15 cellular contexts compared by ENCODE assay signal in the genomic region with DNA sequence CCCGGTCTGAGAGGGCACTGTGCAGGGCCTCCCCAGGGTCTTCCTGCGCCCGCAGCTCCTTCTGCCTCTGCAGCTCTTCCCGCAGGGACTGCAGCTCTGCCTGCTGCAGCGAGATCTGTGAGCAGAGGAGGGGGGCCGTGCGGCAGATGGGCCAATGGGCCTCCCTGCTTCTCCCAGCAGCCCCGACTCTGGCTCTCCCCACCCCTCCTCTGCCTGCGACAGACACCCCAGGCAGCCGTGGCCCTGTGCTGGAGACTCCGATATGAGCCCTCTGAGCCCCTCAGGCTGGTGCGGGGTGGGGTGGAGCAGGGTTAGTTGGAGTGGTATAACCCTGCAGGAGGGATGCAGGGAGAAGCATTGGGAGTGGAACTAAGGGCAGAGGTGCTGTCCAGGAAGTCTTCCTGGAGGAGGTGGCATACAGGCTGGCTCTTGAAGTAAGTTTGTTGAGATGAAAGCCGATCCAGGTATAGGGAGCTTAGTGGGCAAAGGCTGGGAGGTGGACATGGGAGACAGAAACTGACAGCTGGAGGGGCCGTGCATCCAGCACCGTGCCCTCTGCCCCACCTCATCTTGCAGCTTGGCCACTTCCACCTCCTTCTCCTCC. TPM values are rescaled to one million over a fixed set of nuclear protein-coding genes. Genes with fewer than 3 reads are reported as not detected.
DNase-seq lines count a peak whose midpoint lies in the region; ATAC-seq, FAIRE-seq and TF ChIP-seq lines count a peak whose summit lies in the region.
"Had no signal": no experiment of that assay in that cellular context is flagged by ENCODE, and none has a peak within 500 bp of the region (broad histone marks: within the 10 kb centered on the region; RNA-seq: fewer than 3 reads in every experiment).

No MANE protein-coding gene starts in this region.

- peaks cover 24 to 31% of the 10 kb centered on the region in 2 donors for H3K4me1 Mint-ChIP-seq in effector memory CD8-positive, alpha-beta T cell (ENCODE audit: low read depth in 2 of 2)

- DNase-seq in HepG2 (ENCODE audit: low spot score), result no peak
- no peak for DNase-seq in right lobe of liver
- DNase-seq in NCI-H69 (lab: John Stamatoyannopoulos, UW), result peak; percentile 65
- DNase-seq in effector memory CD8-positive, alpha-beta T cell, result no peak
- DNase-seq in NK-92 (lab: John Stamatoyannopoulos, UW; ENCODE audit: unreplicated experiment), result no peak
- DNase-seq: NCI-H510A had no signal

- TF ChIP-seq CTCF in HepG2 (CRISPR knock-in tag; IDR thresholded peaks at IDR 0.05) (no peak), right lobe of liver (IDR thresholded peaks at IDR 0.05) (no peak)

- CTCF ChIA-PET in HepG2 (lab: Yijun Ruan, JAX; ENCODE audit: low intra/inter-chr PET ratio, low total read pairs), result interaction anchor here (1.1 to 1.7 kb wide), 3 partner anchors 11 to 28 kb away, joined by 3 to 11 read pairs (median 5); partner anchors contain the start of gene CLDN6

- peaks cover 16% of the 10 kb centered on the region for H3K36me3 Mint-ChIP-seq in effector memory CD8-positive, alpha-beta T cell (ENCODE audit: insufficient read depth)

- POLR2A ChIA-PET in HepG2 (lab: Yijun Ruan, JAX), result interaction anchor here (0.8 to 18.8 kb wide), 13 partner anchors 9 to 106 kb away, joined by 3 to 750 read pairs (median 6); partner anchors contain the start of genes CLDN9, IL32, KREMEN2 and PKMYT1

- in situ Hi-C loops in HepG2 (cut with HindIII; ENCODE audit: extremely low pct_ligation_motif_present, low pct_unique_long_range_greater_than_20kb), result no loop called here

- peaks cover 16 to 17% of the 10 kb centered on the region in 2 experiments; a peak in 4 of 5 replicates for H3K36me3 ChIP-seq in HepG2 (replicated peaks in 1 of 2; ENCODE audit: control insufficient read depth in 1 of 2, insufficient read depth in 2 of 2, low read length in 2 of 2)
- H3K36me3 ChIP-seq in right lobe of liver, result peaks cover 0 to 6% (median 0%) of the 10 kb centered on the region in 4 donors
- H3K36me3 ChIP-seq in thymus (ENCODE audit: control insufficient read depth, insufficient read depth), result peaks cover 16% of the 10 kb centered on the region

- TF ChIP-seq POLR2A in HepG2 (IDR thresholded peaks at IDR 0.05; ENCODE audit: insufficient read depth in 1 of 2, low read depth in 2 of 2, low read length in 2 of 2) (no peak), right lobe of liver (IDR thresholded peaks at IDR 0.05) (no peak)

- no TSS peak for BruUV-seq in HepG2 (replicated peaks; lab: Mats Ljungman, UMichigan)

- 0 out of 2 replicates have a peak overlapping the region, but pooled peaks have one; percentile 0 for H3K9ac ChIP-seq in HepG2 (ENCODE audit: insufficient read depth, low read depth, low read length)

- peak overlapping the region; percentile 44 to 62 for H3K4me3 Mint-ChIP-seq in effector memory CD8-positive, alpha-beta T cell

- intact Hi-C loops in HepG2 (cut with micrococcal nuclease; ENCODE audit: unreplicated experiment) (no loop called here), right lobe of liver (cut with DNase I) (loop anchor here in 1 of 2 donors (2.0 kb wide), 1 partner anchor 26 kb away; no protein-coding TSS in a partner anchor)

- H3K9me3 Mint-ChIP-seq in effector memory CD8-positive, alpha-beta T cell, result no peaks in the 10 kb centered on the region
- H3K9me3 Mint-ChIP-seq: activated naive CD4-positive, alpha-beta T cell treated with anti-CD3 and anti-CD28 coated beads for 36 hours had no signal

- 42% methylated on average over 11 of the region's 15 CpGs for WGBS in HepG2 (ENCODE audit: low lambda C conversion rate)
- WGBS in right lobe of liver (ENCODE audit: insufficient coverage, low coverage, low lambda C conversion rate, missing lambda C conversion rate), result 20% methylated on average over 1 of the region's 15 CpGs
- WGBS in thymus, result 31% methylated on average over 15 of the region's 15 CpGs

- TF ChIP-seq EP300 in HepG2 (IDR thresholded peaks at IDR 0.05; ENCODE audit: low read depth in 2 of 2, low read length in 2 of 2) (no peak), HepG2 (CRISPR knock-in tag; IDR thresholded peaks at IDR 0.05; ENCODE audit: borderline replicate concordance) (no peak)

- no peak for TF ChIP-seq RAD21 in HepG2 (CRISPR knock-in tag; IDR thresholded peaks at IDR 0.05)

- H3K9me3 ChIP-seq in HepG2 (ENCODE audit: low read length) (no peaks in the 10 kb centered on the region), right lobe of liver (no peaks in the 10 kb centered on the region), thymus (ENCODE audit: control insufficient read depth) (no peaks in the 10 kb centered on the region)
- H3K9me3 ChIP-seq: heart left ventricle had no signal

- no peaks in the 10 kb centered on the region for H3K79me2 ChIP-seq in HepG2 (ENCODE audit: insufficient read depth, low read length)

- peaks cover 9 to 51% of the 10 kb centered on the region in 2 experiments for H3K27me3 ChIP-seq in HepG2 (ENCODE audit: control insufficient read depth in 1 of 2, insufficient read depth in 2 of 2, low read length in 2 of 2)
- H3K27me3 ChIP-seq in right lobe of liver, result no peaks in the 10 kb centered on the region
- peaks cover 48% of the 10 kb centered on the region for H3K27me3 ChIP-seq in thymus (ENCODE audit: control insufficient read depth, insufficient read depth)

- H4K20me1 ChIP-seq in HepG2 (ENCODE audit: insufficient read depth, low read length), result peaks cover 5% of the 10 kb centered on the region; the same call in 1 of the 2 replicates

- no peak for FAIRE-seq in HepG2 (lab: Jason Lieb, UNC)
- FAIRE-seq: urothelium cell line had no signal

- H3K4me3 ChIP-seq in HepG2 (replicated peaks in 1 of 3; ENCODE audit: insufficient read depth in 1 of 3, low read depth in 2 of 3, low read length in 3 of 3) (peak overlapping the region in 2 of 3 experiments; percentile 10 to 61; a peak in 1 of 6 replicates), right lobe of liver (no peak overlapping the region), thymus (ENCODE audit: low read length) (peak overlapping the region; percentile 15)

- H3K4me2 ChIP-seq in HepG2 (ENCODE audit: low read depth, low read length), result peak overlapping the region; percentile 75

- peaks cover 32 to 57% of the 10 kb centered on the region in 2 donors for H3K27me3 Mint-ChIP-seq in effector memory CD8-positive, alpha-beta T cell

- no peak overlapping the region for H2AFZ ChIP-seq in HepG2 (ENCODE audit: low read length)

- H3K4me1 ChIP-seq in HepG2 (ENCODE audit: insufficient read depth, low read length) (peaks cover 32% of the 10 kb centered on the region), right lobe of liver (peaks cover 0 to 14% (median 2%) of the 10 kb centered on the region in 4 donors), thymus (ENCODE audit: control insufficient read depth, insufficient read depth, low read length) (peaks cover 14% of the 10 kb centered on the region)

- ATAC-seq in HepG2 (0 out of 3 replicates have a peak, but pooled peaks have one; percentile 1), right lobe of liver (no peak), GM21381 (IDR thresholded peaks at IDR 0.05; ENCODE audit: unreplicated experiment) (no peak), GM21717 (IDR thresholded peaks at IDR 0.05; ENCODE audit: unreplicated experiment) (no peak)
- no peak for ATAC-seq in effector memory CD8-positive, alpha-beta T cell (replicated peaks)

- no peak overlapping the region for H3K27ac ChIP-seq in HepG2 (ENCODE audit: extremely low read length, insufficient read depth, low read length)
- H3K27ac ChIP-seq in right lobe of liver, result no peak overlapping the region
- H3K27ac ChIP-seq in thymus (ENCODE audit: low read depth), result no peak overlapping the region
- H3K27ac ChIP-seq: epithelial cell of prostate, heart left ventricle had no signal

- no peak overlapping the region for H3K27ac Mint-ChIP-seq in effector memory CD8-positive, alpha-beta T cell
- H3K27ac Mint-ChIP-seq: activated naive CD4-positive, alpha-beta T cell treated with anti-CD3 and anti-CD28 coated beads for 36 hours had no signal

RNA-seq across cellular contexts. Expression of gene THOC6, which starts 5.0 kb away (rescaled TPM):
- 37.0 TPM in 2 replicates for total RNA-seq in HepG2 (2016; rRNA removed; fragmentation: Illumina TruSeq; extraction: Trizol)
- total RNA-seq in HepG2 (2016; cell fraction: cytosol; rRNA removed; fragmentation: Illumina TruSeq; extraction: Trizol; ENCODE audit: low read depth), result 28.6 and 34.8 TPM in 2 replicates
- total RNA-seq in HepG2 (2016; cell fraction: insoluble cytoplasmic fraction; rRNA removed; fragmentation: Illumina TruSeq; extraction: Trizol), result 32.0 and 40.9 TPM in 2 replicates
- total RNA-seq in HepG2 (2016; cell fraction: membrane; rRNA removed; fragmentation: Illumina TruSeq; extraction: Trizol), result 37.8 and 51.5 TPM in 2 replicates
- total RNA-seq in HepG2 (2016; cell fraction: nucleus; rRNA removed; fragmentation: Illumina TruSeq; extraction: Trizol), result 22.9 TPM in 2 replicates
- polyA plus RNA-seq in HepG2 (2011; rRNA removed), result 32.1 and 33.5 TPM in 2 replicates
- polyA plus RNA-seq in HepG2 (2011; cell fraction: cytosol; rRNA removed), result 25.6 and 35.3 TPM in 2 replicates
- 116 and 131 TPM in 2 replicates for polyA plus RNA-seq in HepG2 (2011; cell fraction: nucleus; rRNA removed)
- polyA plus RNA-seq in HepG2 (2012), result 28.1 and 32.9 TPM in 2 replicates
- polyA plus RNA-seq in HepG2 (2016; cell fraction: cytosol; fragmentation: Illumina TruSeq; extraction: Trizol; ENCODE audit: low read depth), result 33.8 and 44.7 TPM in 2 replicates
- polyA plus RNA-seq in HepG2 (2016; cell fraction: insoluble cytoplasmic fraction; fragmentation: Illumina TruSeq; extraction: Trizol; ENCODE audit: low read depth), result 43.4 and 44.7 TPM in 2 replicates
- polyA plus RNA-seq in HepG2 (2016; cell fraction: membrane; fragmentation: Illumina TruSeq; extraction: Trizol; ENCODE audit: low read depth), result 37.0 and 50.8 TPM in 2 replicates
- polyA plus RNA-seq in HepG2 (2016; cell fraction: nucleus; fragmentation: Illumina TruSeq; extraction: Trizol; ENCODE audit: insufficient read depth, low read depth), result 55.2 and 56.2 TPM in 2 replicates
- polyA minus RNA-seq in HepG2 (2011; rRNA and poly(A)+ RNA removed; ENCODE audit: low replicate concordance), result 39.0 and 64.3 TPM in 2 replicates
- polyA minus RNA-seq in HepG2 (2011; cell fraction: cytosol; rRNA and poly(A)+ RNA removed), result 13.7 and 16.5 TPM in 2 replicates
- 23.3 and 24.7 TPM in 2 replicates for polyA minus RNA-seq in HepG2 (2011; cell fraction: nucleus; rRNA and poly(A)+ RNA removed)
- 10 to 100 TPM in 2 of 6 experiments, 1 to 10 TPM in 4; 7.7 to 15.7 (median 9.7) TPM for total RNA-seq in right lobe of liver
- polyA plus RNA-seq in thymus, result 36.8 TPM

RNA-seq across cellular contexts. Expression of gene HCFC1R1, which starts 5.1 kb away (rescaled TPM):
- total RNA-seq in HepG2 (2016; rRNA removed; fragmentation: Illumina TruSeq; extraction: Trizol), result 8.3 and 16.1 TPM in 2 replicates
- total RNA-seq in HepG2 (2016; cell fraction: cytosol; rRNA removed; fragmentation: Illumina TruSeq; extraction: Trizol; ENCODE audit: low read depth), result 37.5 and 42.2 TPM in 2 replicates
- 13.2 and 13.5 TPM in 2 replicates for total RNA-seq in HepG2 (2016; cell fraction: insoluble cytoplasmic fraction; rRNA removed; fragmentation: Illumina TruSeq; extraction: Trizol)
- total RNA-seq in HepG2 (2016; cell fraction: membrane; rRNA removed; fragmentation: Illumina TruSeq; extraction: Trizol), result 20.6 and 28.5 TPM in 2 replicates
- total RNA-seq in HepG2 (2016; cell fraction: nucleus; rRNA removed; fragmentation: Illumina TruSeq; extraction: Trizol), result 8.9 and 10.2 TPM in 2 replicates
- polyA plus RNA-seq in HepG2 (2011; rRNA removed), result 13.8 and 18.3 TPM in 2 replicates
- 10.4 and 22.3 TPM in 2 replicates for polyA plus RNA-seq in HepG2 (2011; cell fraction: cytosol; rRNA removed)
- 15.6 and 17.0 TPM in 2 replicates for polyA plus RNA-seq in HepG2 (2011; cell fraction: nucleus; rRNA removed)
- polyA plus RNA-seq in HepG2 (2012), result 21.9 and 22.5 TPM in 2 replicates
- 78.3 and 82.9 TPM in 2 replicates for polyA plus RNA-seq in HepG2 (2016; cell fraction: cytosol; fragmentation: Illumina TruSeq; extraction: Trizol; ENCODE audit: low read depth)
- 22.8 and 27.5 TPM in 2 replicates for polyA plus RNA-seq in HepG2 (2016; cell fraction: insoluble cytoplasmic fraction; fragmentation: Illumina TruSeq; extraction: Trizol; ENCODE audit: low read depth)
- polyA plus RNA-seq in HepG2 (2016; cell fraction: membrane; fragmentation: Illumina TruSeq; extraction: Trizol; ENCODE audit: low read depth), result 50.2 and 52.2 TPM in 2 replicates
- polyA plus RNA-seq in HepG2 (2016; cell fraction: nucleus; fragmentation: Illumina TruSeq; extraction: Trizol; ENCODE audit: insufficient read depth, low read depth), result 27.0 and 28.5 TPM in 2 replicates
- polyA minus RNA-seq in HepG2 (2011; rRNA and poly(A)+ RNA removed; ENCODE audit: low replicate concordance), result 10.3 and 23.2 TPM in 2 replicates
- polyA minus RNA-seq in HepG2 (2011; cell fraction: cytosol; rRNA and poly(A)+ RNA removed), result 8.5 and 9.0 TPM in 2 replicates
- polyA minus RNA-seq in HepG2 (2011; cell fraction: nucleus; rRNA and poly(A)+ RNA removed), result 1.9 and 2.8 TPM in 2 replicates
- 10 to 100 TPM in 5 of 6 experiments, 1 to 10 TPM in 1; 9.7 to 14.6 (median 12.1) TPM for total RNA-seq in right lobe of liver
- polyA plus RNA-seq in thymus, result 56.0 TPM

RNA-seq across cellular contexts. Expression of gene BICDL2, which starts 7.9 kb away (rescaled TPM):
- not detected in 2 replicates for total RNA-seq in HepG2 (2016; rRNA removed; fragmentation: Illumina TruSeq; extraction: Trizol)
- total RNA-seq in HepG2 (2016; cell fraction: cytosol; rRNA removed; fragmentation: Illumina TruSeq; extraction: Trizol; ENCODE audit: low read depth), result not detected in 2 replicates
- total RNA-seq in HepG2 (2016; cell fraction: insoluble cytoplasmic fraction; rRNA removed; fragmentation: Illumina TruSeq; extraction: Trizol), result not detected in 2 replicates
- not detected in 2 replicates for total RNA-seq in HepG2 (2016; cell fraction: membrane; rRNA removed; fragmentation: Illumina TruSeq; extraction: Trizol)
- total RNA-seq in HepG2 (2016; cell fraction: nucleus; rRNA removed; fragmentation: Illumina TruSeq; extraction: Trizol), result not detected in 2 replicates
- 0.12 and 0.18 TPM in 2 replicates for polyA plus RNA-seq in HepG2 (2011; rRNA removed)
- polyA plus RNA-seq in HepG2 (2011; cell fraction: cytosol; rRNA removed), result 0.10 and 0.28 TPM in 2 replicates
- polyA plus RNA-seq in HepG2 (2011; cell fraction: nucleus; rRNA removed), result 0.26 and 0.31 TPM in 2 replicates
- 0.12 TPM in 1 of 2 replicates, not detected in the other for polyA plus RNA-seq in HepG2 (2012)
- polyA plus RNA-seq in HepG2 (2016; cell fraction: cytosol; fragmentation: Illumina TruSeq; extraction: Trizol; ENCODE audit: low read depth), result not detected in 2 replicates
- polyA plus RNA-seq in HepG2 (2016; cell fraction: insoluble cytoplasmic fraction; fragmentation: Illumina TruSeq; extraction: Trizol; ENCODE audit: low read depth), result not detected in 2 replicates
- not detected in 2 replicates for polyA plus RNA-seq in HepG2 (2016; cell fraction: membrane; fragmentation: Illumina TruSeq; extraction: Trizol; ENCODE audit: low read depth)
- polyA plus RNA-seq in HepG2 (2016; cell fraction: nucleus; fragmentation: Illumina TruSeq; extraction: Trizol; ENCODE audit: insufficient read depth, low read depth), result not detected in 2 replicates
- 0.12 TPM in 1 of 2 replicates, not detected in the other for polyA minus RNA-seq in HepG2 (2011; rRNA and poly(A)+ RNA removed; ENCODE audit: low replicate concordance)
- not detected in 2 replicates for polyA minus RNA-seq in HepG2 (2011; cell fraction: cytosol; rRNA and poly(A)+ RNA removed)
- not detected in 2 replicates for polyA minus RNA-seq in HepG2 (2011; cell fraction: nucleus; rRNA and poly(A)+ RNA removed)
- under 1 TPM in 5 of 6 experiments, not detected in 1; 0.11 to 0.58 (median 0.48) TPM for total RNA-seq in right lobe of liver
- polyA plus RNA-seq in thymus, result 6.0 TPM
- total RNA-seq: activated naive CD4-positive, alpha-beta T cell treated with anti-CD3 and anti-CD28 coated beads for 36 hours; heart left ventricle had no signal

RNA-seq across cellular contexts. Expression of gene TNFRSF12A, which starts 8.7 kb away (rescaled TPM):
- total RNA-seq in HepG2 (2016; rRNA removed; fragmentation: Illumina TruSeq; extraction: Trizol) (36.5 and 66.0 TPM in 2 replicates), right lobe of liver (100 to 1,000 TPM in 3 of 6 experiments, 10 to 100 TPM in 1, 1 to 10 TPM in 2; 5.2 to 284 (median 69.4) TPM)
- 43.4 and 53.1 TPM in 2 replicates for total RNA-seq in HepG2 (2016; cell fraction: cytosol; rRNA removed; fragmentation: Illumina TruSeq; extraction: Trizol; ENCODE audit: low read depth)
- total RNA-seq in HepG2 (2016; cell fraction: insoluble cytoplasmic fraction; rRNA removed; fragmentation: Illumina TruSeq; extraction: Trizol), result 26.5 and 67.0 TPM in 2 replicates
- total RNA-seq in HepG2 (2016; cell fraction: membrane; rRNA removed; fragmentation: Illumina TruSeq; extraction: Trizol), result 51.6 and 58.5 TPM in 2 replicates
- total RNA-seq in HepG2 (2016; cell fraction: nucleus; rRNA removed; fragmentation: Illumina TruSeq; extraction: Trizol), result 52.1 and 57.5 TPM in 2 replicates
- polyA plus RNA-seq in HepG2 (2011; rRNA removed) (61.9 and 118 TPM in 2 replicates), thymus (46.9 TPM)
- 90.0 and 93.7 TPM in 2 replicates for polyA plus RNA-seq in HepG2 (2011; cell fraction: cytosol; rRNA removed)
- 113 and 117 TPM in 2 replicates for polyA plus RNA-seq in HepG2 (2011; cell fraction: nucleus; rRNA removed)
- polyA plus RNA-seq in HepG2 (2012), result 29.4 and 57.4 TPM in 2 replicates
- polyA plus RNA-seq in HepG2 (2016; cell fraction: cytosol; fragmentation: Illumina TruSeq; extraction: Trizol; ENCODE audit: low read depth), result 34.4 and 45.6 TPM in 2 replicates
- 26.8 and 28.0 TPM in 2 replicates for polyA plus RNA-seq in HepG2 (2016; cell fraction: insoluble cytoplasmic fraction; fragmentation: Illumina TruSeq; extraction: Trizol; ENCODE audit: low read depth)
- 37.1 and 41.1 TPM in 2 replicates for polyA plus RNA-seq in HepG2 (2016; cell fraction: membrane; fragmentation: Illumina TruSeq; extraction: Trizol; ENCODE audit: low read depth)
- polyA plus RNA-seq in HepG2 (2016; cell fraction: nucleus; fragmentation: Illumina TruSeq; extraction: Trizol; ENCODE audit: insufficient read depth, low read depth), result 92.9 and 105 TPM in 2 replicates
- polyA minus RNA-seq in HepG2 (2011; rRNA and poly(A)+ RNA removed; ENCODE audit: low replicate concordance), result 39.1 and 63.9 TPM in 2 replicates
- 56.5 and 59.2 TPM in 2 replicates for polyA minus RNA-seq in HepG2 (2011; cell fraction: cytosol; rRNA and poly(A)+ RNA removed)
- polyA minus RNA-seq in HepG2 (2011; cell fraction: nucleus; rRNA and poly(A)+ RNA removed), result 30.4 and 33.3 TPM in 2 replicates

RNA-seq across cellular contexts. Expression of gene CLDN6, which starts 10.8 kb away (rescaled TPM):
- total RNA-seq in HepG2 (2016; rRNA removed; fragmentation: Illumina TruSeq; extraction: Trizol) (2.7 and 7.6 TPM in 2 replicates), right lobe of liver (1 to 10 TPM in 1 of 6 experiments, not detected in 5; 2.9 TPM)
- 1.2 and 1.3 TPM in 2 replicates for total RNA-seq in HepG2 (2016; cell fraction: cytosol; rRNA removed; fragmentation: Illumina TruSeq; extraction: Trizol; ENCODE audit: low read depth)
- total RNA-seq in HepG2 (2016; cell fraction: insoluble cytoplasmic fraction; rRNA removed; fragmentation: Illumina TruSeq; extraction: Trizol), result 2.2 and 8.1 TPM in 2 replicates
- 1.4 and 2.3 TPM in 2 replicates for total RNA-seq in HepG2 (2016; cell fraction: membrane; rRNA removed; fragmentation: Illumina TruSeq; extraction: Trizol)
- 9.3 and 10.1 TPM in 2 replicates for total RNA-seq in HepG2 (2016; cell fraction: nucleus; rRNA removed; fragmentation: Illumina TruSeq; extraction: Trizol)
- polyA plus RNA-seq in HepG2 (2011; rRNA removed) (5.9 and 10.1 TPM in 2 replicates), thymus (0.48 TPM)
- polyA plus RNA-seq in HepG2 (2011; cell fraction: cytosol; rRNA removed), result 10.2 and 14.5 TPM in 2 replicates
- 3.6 and 5.9 TPM in 2 replicates for polyA plus RNA-seq in HepG2 (2011; cell fraction: nucleus; rRNA removed)
- 5.5 and 7.9 TPM in 2 replicates for polyA plus RNA-seq in HepG2 (2012)
- 2.0 and 2.8 TPM in 2 replicates for polyA plus RNA-seq in HepG2 (2016; cell fraction: cytosol; fragmentation: Illumina TruSeq; extraction: Trizol; ENCODE audit: low read depth)
- polyA plus RNA-seq in HepG2 (2016; cell fraction: insoluble cytoplasmic fraction; fragmentation: Illumina TruSeq; extraction: Trizol; ENCODE audit: low read depth), result 3.6 and 4.2 TPM in 2 replicates
- polyA plus RNA-seq in HepG2 (2016; cell fraction: membrane; fragmentation: Illumina TruSeq; extraction: Trizol; ENCODE audit: low read depth), result 2.8 and 3.7 TPM in 2 replicates
- polyA plus RNA-seq in HepG2 (2016; cell fraction: nucleus; fragmentation: Illumina TruSeq; extraction: Trizol; ENCODE audit: insufficient read depth, low read depth), result 22.4 and 25.4 TPM in 2 replicates
- polyA minus RNA-seq in HepG2 (2011; rRNA and poly(A)+ RNA removed; ENCODE audit: low replicate concordance), result 0.14 and 9.8 TPM in 2 replicates
- polyA minus RNA-seq in HepG2 (2011; cell fraction: cytosol; rRNA and poly(A)+ RNA removed), result 4.6 and 5.7 TPM in 2 replicates
- 1.0 and 1.4 TPM in 2 replicates for polyA minus RNA-seq in HepG2 (2011; cell fraction: nucleus; rRNA and poly(A)+ RNA removed)
- total RNA-seq: activated naive CD4-positive, alpha-beta T cell treated with anti-CD3 and anti-CD28 coated beads for 36 hours; heart left ventricle; RPMI7951; T-helper 1 cell treated with Interleukin-12 subunit alpha and Interleukin-12 subunit beta and Interleukin-4 antibody, amounts not matched to agents 30 ng/mL and 1 ng/mL, for 36 hours had no signal

Comparison
In these comparisons a context has a peak if more than half of its experiments do, and no peak if none do; other contexts are left out.
1. H3K4me3 ChIP-seq: peak in HepG2 (2 of 3) and thymus (single experiment); none in right lobe of liver (0 of 3).